Comparison of ENCODE assay signal across 1 cellular context in the genomic region with DNA sequence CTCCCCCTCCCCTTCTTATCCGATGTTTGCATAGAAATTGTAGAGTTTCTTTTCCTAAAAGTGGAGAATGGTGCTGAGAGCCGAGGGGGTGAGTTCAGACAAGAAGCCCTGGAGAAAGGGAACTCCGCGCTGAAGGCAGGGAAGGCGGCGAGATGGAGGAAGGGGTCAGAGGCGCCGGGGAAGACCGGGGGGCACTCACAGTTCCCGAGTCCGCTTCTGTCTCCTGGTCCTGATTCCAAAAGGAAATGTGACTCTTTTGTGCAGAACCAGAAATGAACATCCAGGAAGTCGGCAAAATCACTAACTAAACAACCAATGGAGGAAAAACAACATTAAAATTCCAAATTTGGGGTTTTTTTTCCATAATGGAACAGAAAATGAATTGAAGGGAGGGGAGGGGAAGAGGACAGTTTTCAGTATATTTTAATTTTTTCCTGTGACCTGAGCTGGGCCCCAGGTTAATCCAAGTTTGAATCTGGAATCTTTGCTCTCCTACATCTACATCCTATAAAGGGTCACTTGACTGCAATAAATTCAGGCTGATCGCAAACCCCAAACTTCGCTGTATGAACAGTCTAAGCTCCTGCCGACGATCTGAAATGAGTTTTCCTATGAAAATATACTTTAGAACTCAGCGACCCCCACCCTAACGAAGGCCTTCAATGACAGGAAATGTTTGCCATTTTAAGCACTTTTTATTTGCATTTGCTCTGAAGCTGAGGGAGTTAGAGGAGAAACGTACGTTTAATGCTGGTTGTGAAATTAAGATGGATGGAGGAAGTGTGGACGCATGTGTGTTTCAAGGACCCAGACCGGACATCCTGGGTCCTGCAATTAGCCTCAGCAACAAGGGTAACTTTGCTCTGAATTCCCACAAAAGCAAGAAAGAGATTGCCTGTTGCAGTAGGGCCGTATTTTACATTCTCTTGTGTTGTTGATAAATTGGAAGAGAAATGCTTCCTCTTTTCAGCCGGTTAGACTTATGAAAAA.
TF ChIP-seq lines count a peak whose summit lies in the region.

No MANE protein-coding gene starts in this region.

TF ChIP-seq in WTC11, 78 proteins besides CTCF, POLR2A, EP300 and RAD21 (continued from another document):
- TF ChIP-seq FOXK1 (CRISPR knock-in tag; IDR thresholded peaks at IDR 0.05) (no peak), ZNF263 (CRISPR knock-in tag; IDR thresholded peaks at IDR 0.05; ENCODE audit: low read depth) (no peak), ZBTB21 (CRISPR knock-in tag; IDR thresholded peaks at IDR 0.05; ENCODE audit: borderline replicate concordance) (no peak), NR3C1 (CRISPR knock-in tag; conservative IDR thresholded peaks at IDR 0.05; ENCODE audit: low read depth) (no peak)
- TF ChIP-seq, protein P1, sequence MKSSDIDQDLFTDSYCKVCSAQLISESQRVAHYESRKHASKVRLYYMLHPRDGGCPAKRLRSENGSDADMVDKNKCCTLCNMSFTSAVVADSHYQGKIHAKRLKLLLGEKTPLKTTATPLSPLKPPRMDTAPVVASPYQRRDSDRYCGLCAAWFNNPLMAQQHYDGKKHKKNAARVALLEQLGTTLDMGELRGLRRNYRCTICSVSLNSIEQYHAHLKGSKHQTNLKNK (CRISPR knock-in tag; IDR thresholded peaks at IDR 0.05): no peak
- TF ChIP-seq, protein P2, sequence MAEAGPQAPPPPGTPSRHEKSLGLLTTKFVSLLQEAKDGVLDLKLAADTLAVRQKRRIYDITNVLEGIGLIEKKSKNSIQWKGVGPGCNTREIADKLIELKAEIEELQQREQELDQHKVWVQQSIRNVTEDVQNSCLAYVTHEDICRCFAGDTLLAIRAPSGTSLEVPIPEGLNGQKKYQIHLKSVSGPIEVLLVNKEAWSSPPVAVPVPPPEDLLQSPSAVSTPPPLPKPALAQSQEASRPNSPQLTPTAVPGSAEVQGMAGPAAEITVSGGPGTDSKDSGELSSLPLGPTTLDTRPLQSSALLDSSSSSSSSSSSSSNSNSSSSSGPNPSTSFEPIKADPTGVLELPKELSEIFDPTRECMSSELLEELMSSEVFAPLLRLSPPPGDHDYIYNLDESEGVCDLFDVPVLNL (CRISPR knock-in tag; IDR thresholded peaks at IDR 0.05; ENCODE audit: borderline replicate concordance, low read depth): no peak
- TF ChIP-seq, protein P3, sequence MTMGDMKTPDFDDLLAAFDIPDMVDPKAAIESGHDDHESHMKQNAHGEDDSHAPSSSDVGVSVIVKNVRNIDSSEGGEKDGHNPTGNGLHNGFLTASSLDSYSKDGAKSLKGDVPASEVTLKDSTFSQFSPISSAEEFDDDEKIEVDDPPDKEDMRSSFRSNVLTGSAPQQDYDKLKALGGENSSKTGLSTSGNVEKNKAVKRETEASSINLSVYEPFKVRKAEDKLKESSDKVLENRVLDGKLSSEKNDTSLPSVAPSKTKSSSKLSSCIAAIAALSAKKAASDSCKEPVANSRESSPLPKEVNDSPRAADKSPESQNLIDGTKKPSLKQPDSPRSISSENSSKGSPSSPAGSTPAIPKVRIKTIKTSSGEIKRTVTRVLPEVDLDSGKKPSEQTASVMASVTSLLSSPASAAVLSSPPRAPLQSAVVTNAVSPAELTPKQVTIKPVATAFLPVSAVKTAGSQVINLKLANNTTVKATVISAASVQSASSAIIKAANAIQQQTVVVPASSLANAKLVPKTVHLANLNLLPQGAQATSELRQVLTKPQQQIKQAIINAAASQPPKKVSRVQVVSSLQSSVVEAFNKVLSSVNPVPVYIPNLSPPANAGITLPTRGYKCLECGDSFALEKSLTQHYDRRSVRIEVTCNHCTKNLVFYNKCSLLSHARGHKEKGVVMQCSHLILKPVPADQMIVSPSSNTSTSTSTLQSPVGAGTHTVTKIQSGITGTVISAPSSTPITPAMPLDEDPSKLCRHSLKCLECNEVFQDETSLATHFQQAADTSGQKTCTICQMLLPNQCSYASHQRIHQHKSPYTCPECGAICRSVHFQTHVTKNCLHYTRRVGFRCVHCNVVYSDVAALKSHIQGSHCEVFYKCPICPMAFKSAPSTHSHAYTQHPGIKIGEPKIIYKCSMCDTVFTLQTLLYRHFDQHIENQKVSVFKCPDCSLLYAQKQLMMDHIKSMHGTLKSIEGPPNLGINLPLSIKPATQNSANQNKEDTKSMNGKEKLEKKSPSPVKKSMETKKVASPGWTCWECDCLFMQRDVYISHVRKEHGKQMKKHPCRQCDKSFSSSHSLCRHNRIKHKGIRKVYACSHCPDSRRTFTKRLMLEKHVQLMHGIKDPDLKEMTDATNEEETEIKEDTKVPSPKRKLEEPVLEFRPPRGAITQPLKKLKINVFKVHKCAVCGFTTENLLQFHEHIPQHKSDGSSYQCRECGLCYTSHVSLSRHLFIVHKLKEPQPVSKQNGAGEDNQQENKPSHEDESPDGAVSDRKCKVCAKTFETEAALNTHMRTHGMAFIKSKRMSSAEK (CRISPR knock-in tag; IDR thresholded peaks at IDR 0.05; ENCODE audit: borderline replicate concordance): no peak
- TF ChIP-seq, protein P4, sequence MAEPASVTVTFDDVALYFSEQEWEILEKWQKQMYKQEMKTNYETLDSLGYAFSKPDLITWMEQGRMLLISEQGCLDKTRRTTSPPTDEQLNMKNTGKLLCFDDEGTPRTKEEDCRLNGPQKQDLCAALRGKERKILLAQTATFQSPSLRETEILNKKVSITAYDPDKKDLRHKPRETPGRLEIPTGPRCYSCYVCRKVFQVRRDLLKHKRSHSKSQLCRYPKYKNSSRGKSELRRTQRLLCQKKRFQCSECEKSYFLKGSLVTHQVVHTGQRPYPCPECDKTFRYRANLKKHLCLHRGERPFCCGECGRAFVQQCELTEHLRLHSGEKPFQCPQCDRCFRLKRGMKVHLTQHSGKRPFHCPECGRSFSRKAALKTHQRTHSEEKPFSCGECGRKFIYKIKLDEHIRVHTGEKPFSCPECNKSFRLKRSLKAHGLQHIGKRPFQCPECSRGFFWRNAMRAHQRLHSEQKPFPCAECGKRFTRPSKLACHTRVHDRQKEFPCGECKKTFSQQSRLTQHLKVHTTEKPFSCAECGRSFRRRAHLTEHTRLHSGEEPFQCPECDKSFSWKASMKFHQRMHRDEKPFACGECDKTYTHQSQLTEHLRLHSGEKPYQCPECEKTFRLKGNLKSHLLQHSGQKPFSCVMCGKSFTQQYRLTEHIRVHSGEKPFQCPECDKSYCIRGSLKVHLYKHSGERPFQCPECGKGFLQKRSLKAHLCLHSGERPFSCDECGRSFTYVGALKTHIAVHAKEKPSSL (CRISPR knock-in tag; conservative IDR thresholded peaks at IDR 0.05): no peak
- TF ChIP-seq, protein P5, sequence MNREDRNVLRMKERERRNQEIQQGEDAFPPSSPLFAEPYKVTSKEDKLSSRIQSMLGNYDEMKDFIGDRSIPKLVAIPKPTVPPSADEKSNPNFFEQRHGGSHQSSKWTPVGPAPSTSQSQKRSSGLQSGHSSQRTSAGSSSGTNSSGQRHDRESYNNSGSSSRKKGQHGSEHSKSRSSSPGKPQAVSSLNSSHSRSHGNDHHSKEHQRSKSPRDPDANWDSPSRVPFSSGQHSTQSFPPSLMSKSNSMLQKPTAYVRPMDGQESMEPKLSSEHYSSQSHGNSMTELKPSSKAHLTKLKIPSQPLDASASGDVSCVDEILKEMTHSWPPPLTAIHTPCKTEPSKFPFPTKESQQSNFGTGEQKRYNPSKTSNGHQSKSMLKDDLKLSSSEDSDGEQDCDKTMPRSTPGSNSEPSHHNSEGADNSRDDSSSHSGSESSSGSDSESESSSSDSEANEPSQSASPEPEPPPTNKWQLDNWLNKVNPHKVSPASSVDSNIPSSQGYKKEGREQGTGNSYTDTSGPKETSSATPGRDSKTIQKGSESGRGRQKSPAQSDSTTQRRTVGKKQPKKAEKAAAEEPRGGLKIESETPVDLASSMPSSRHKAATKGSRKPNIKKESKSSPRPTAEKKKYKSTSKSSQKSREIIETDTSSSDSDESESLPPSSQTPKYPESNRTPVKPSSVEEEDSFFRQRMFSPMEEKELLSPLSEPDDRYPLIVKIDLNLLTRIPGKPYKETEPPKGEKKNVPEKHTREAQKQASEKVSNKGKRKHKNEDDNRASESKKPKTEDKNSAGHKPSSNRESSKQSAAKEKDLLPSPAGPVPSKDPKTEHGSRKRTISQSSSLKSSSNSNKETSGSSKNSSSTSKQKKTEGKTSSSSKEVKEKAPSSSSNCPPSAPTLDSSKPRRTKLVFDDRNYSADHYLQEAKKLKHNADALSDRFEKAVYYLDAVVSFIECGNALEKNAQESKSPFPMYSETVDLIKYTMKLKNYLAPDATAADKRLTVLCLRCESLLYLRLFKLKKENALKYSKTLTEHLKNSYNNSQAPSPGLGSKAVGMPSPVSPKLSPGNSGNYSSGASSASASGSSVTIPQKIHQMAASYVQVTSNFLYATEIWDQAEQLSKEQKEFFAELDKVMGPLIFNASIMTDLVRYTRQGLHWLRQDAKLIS (CRISPR knock-in tag; IDR thresholded peaks at IDR 0.05; ENCODE audit: borderline replicate concordance): no peak
- TF ChIP-seq, protein P6, sequence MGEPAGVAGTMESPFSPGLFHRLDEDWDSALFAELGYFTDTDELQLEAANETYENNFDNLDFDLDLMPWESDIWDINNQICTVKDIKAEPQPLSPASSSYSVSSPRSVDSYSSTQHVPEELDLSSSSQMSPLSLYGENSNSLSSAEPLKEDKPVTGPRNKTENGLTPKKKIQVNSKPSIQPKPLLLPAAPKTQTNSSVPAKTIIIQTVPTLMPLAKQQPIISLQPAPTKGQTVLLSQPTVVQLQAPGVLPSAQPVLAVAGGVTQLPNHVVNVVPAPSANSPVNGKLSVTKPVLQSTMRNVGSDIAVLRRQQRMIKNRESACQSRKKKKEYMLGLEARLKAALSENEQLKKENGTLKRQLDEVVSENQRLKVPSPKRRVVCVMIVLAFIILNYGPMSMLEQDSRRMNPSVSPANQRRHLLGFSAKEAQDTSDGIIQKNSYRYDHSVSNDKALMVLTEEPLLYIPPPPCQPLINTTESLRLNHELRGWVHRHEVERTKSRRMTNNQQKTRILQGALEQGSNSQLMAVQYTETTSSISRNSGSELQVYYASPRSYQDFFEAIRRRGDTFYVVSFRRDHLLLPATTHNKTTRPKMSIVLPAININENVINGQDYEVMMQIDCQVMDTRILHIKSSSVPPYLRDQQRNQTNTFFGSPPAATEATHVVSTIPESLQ (CRISPR knock-in tag; IDR thresholded peaks at IDR 0.05): no peak
